In the genomic region with DNA sequence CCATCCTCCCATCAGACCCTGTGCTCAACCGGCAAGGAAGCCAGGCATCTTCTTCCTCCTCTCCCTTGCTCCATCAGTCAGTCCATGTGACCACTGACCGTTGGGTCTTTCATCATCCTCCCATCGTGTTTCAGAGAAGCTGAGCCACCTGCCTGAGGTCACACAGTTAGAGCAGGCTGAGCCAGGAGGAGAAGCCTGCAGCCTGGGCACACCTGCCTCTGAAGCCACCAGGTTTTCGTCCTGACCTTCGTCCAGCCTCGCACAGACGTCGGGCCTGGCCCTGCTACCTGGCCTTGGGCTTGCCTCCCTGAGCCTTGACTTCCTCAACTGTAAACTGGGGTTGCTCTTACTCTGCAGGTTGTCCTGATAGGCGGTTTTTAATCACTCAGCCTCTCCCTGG, we compare ENCODE assay signal across 1 cellular context.
TF ChIP-seq lines count a peak whose summit lies in the region.

No MANE protein-coding gene starts in this region.

TF ChIP-seq in K562, 482 proteins besides CTCF, POLR2A, EP300 and RAD21 (continued from another document):
- TF ChIP-seq MYC (IDR thresholded peaks at IDR 0.05; ENCODE audit: low read depth, low read length), result no peak
- TF ChIP-seq MYC (CRISPR knock-in tag; IDR thresholded peaks at IDR 0.05; ENCODE audit: borderline replicate concordance, low read depth), result no peak
- TF ChIP-seq JUND (IDR thresholded peaks at IDR 0.05; ENCODE audit: borderline replicate concordance, low read depth, low read length), result no peak
- TF ChIP-seq JUND (tag; IDR thresholded peaks at IDR 0.05; ENCODE audit: borderline replicate concordance, low read depth, low read length), result no peak
- TF ChIP-seq CEBPB (tag; IDR thresholded peaks at IDR 0.05), result 0 out of 2 replicates have a peak, but pooled peaks have one; percentile 17
- peak; percentile 51 for TF ChIP-seq ZFP36 (IDR thresholded peaks at IDR 0.05; ENCODE audit: low read depth, low read length, partially characterized antibody)
- no peak for TF ChIP-seq CCAR2 (IDR thresholded peaks at IDR 0.05; ENCODE audit: low read depth, low read length)
- peak; percentile 25; the same call in 1 of the 2 replicates for TF ChIP-seq BCOR (IDR thresholded peaks at IDR 0.05)
- TF ChIP-seq, protein P1, sequence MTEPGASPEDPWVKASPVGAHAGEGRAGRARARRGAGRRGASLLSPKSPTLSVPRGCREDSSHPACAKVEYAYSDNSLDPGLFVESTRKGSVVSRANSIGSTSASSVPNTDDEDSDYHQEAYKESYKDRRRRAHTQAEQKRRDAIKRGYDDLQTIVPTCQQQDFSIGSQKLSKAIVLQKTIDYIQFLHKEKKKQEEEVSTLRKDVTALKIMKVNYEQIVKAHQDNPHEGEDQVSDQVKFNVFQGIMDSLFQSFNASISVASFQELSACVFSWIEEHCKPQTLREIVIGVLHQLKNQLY (CRISPR knock-in tag; conservative IDR thresholded peaks at IDR 0.05), result no peak
